ENCODE assay signal across 42 cellular contexts in the genomic region with DNA sequence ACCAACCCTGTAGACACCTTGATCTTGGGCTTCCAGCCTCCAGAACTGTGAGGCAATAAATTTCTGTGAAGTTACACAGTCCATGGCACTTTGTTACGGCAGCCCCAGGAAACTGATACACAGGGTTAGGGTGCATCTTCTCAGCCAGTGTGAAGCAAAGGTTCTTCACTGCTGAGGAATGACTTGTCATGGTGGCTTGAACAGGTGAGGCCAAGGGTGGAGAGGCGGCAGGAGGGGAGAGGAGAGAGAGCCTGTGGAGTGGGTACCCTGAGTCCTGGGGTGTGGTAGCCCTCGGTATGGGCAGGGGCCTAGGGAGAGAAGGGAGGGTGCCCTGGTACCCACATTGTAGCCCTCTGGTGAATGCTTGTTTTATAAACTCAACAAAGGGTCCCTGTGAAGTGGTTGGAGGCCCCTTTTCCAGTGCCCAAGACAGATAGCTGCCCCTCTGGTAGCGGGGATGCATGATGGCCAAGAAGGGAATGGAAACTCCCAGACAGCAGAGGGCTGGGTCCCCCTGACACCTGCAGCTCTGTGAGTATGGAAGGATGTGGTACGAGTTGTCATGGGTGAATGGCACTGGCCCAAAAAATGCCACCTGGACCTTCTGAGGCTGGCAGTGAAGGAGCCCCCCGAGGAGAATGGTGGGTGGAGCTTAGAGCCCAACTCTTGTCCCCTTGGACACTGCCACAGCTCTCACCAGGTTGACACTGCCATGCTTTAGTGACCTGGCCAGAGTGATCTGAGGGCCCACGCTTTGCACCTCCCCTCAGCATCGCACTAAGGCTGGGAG. TPM values are rescaled to one million over a fixed set of nuclear protein-coding genes. Genes with fewer than 3 reads are reported as not detected.
"Had no signal": no experiment of that assay in that cellular context is flagged by ENCODE, and none has a peak within 500 bp of the region (broad histone marks: within the 10 kb centered on the region; RNA-seq: fewer than 3 reads in every experiment).

No MANE protein-coding gene starts in this region.

- H3K9me3 Mint-ChIP-seq: activated CD4-positive, alpha-beta memory T cell treated with anti-CD3 and anti-CD28 coated beads, Interleukin-2, amount 10 ng/mL, durations not matched to agents 7 days and 5 days; activated naive CD4-positive, alpha-beta T cell treated with anti-CD3 and anti-CD28 coated beads, Interleukin-2, amount 50 U/mL, for 24 hours; activated naive CD8-positive, alpha-beta T cell treated with anti-CD3 and anti-CD28 coated beads, Interleukin-2, amount 10 ng/mL, durations not matched to agents 7 days and 5 days; activated T-cell treated with anti-CD3 and anti-CD28 coated beads, Interleukin-2, amount 50 U/mL, for 72 hours; activated T-helper 2 cell treated with anti-CD3 and anti-CD28 coated beads, Interferon-gamma antibody, Interleukin-2, Interleukin-4, amounts not matched to agents 10 μg/mL and 5 μg/mL and 100 μg/mL, durations not matched to agents 14 hours and 24 hours and 36 hours had no signal

- H3K9me3 ChIP-seq: ascending aorta, Peyer's patch, SJCRH30 had no signal

- H3K36me3 ChIP-seq: ascending aorta, Peyer's patch had no signal

- H3K4me1 Mint-ChIP-seq: activated CD4-positive, alpha-beta memory T cell treated with anti-CD3 and anti-CD28 coated beads, Interleukin-2, amount 10 ng/mL, durations not matched to agents 7 days and 5 days; activated naive CD4-positive, alpha-beta T cell treated with anti-CD3 and anti-CD28 coated beads, Interleukin-2, amount 50 U/mL, for 24 hours; activated naive CD8-positive, alpha-beta T cell treated with anti-CD3 and anti-CD28 coated beads, Interleukin-2, amount 10 ng/mL, durations not matched to agents 7 days and 5 days had no signal

- H3K4me3 Mint-ChIP-seq: activated CD4-positive, alpha-beta memory T cell treated with anti-CD3 and anti-CD28 coated beads, Interleukin-2, amount 10 ng/mL, durations not matched to agents 7 days and 5 days; activated CD8-positive, alpha-beta memory T cell treated with anti-CD3 and anti-CD28 coated beads, Interleukin-2, amount 10 ng/mL, durations not matched to agents 7 days and 5 days; activated naive CD4-positive, alpha-beta T cell treated with anti-CD3 and anti-CD28 coated beads, Interleukin-2, amount 50 U/mL, for 24 hours; activated naive CD8-positive, alpha-beta T cell treated with anti-CD3 and anti-CD28 coated beads, Interleukin-2, amount 10 ng/mL, durations not matched to agents 7 days and 5 days; activated T-cell treated with anti-CD3 and anti-CD28 coated beads, Interleukin-2, amount 50 U/mL, for 72 hours had no signal

- H3K27ac Mint-ChIP-seq: activated CD4-positive, alpha-beta memory T cell treated with anti-CD3 and anti-CD28 coated beads, Interleukin-2, amount 10 ng/mL, durations not matched to agents 7 days and 5 days; activated CD8-positive, alpha-beta memory T cell treated with anti-CD3 and anti-CD28 coated beads, Interleukin-2, amount 10 ng/mL, durations not matched to agents 7 days and 5 days; activated naive CD4-positive, alpha-beta T cell treated with anti-CD3 and anti-CD28 coated beads, Interleukin-2, amount 50 U/mL, for 24 hours; activated naive CD8-positive, alpha-beta T cell treated with anti-CD3 and anti-CD28 coated beads, Interleukin-2, amount 10 ng/mL, durations not matched to agents 7 days and 5 days; activated T-cell treated with anti-CD3 and anti-CD28 coated beads, Interleukin-2, amount 50 U/mL, for 72 hours; activated T-helper 2 cell treated with anti-CD3 and anti-CD28 coated beads, Interferon-gamma antibody, Interleukin-2, Interleukin-4, amounts not matched to agents 10 μg/mL and 5 μg/mL and 100 μg/mL, durations not matched to agents 14 hours and 24 hours and 36 hours had no signal

- H3K27me3 Mint-ChIP-seq: activated naive CD4-positive, alpha-beta T cell treated with anti-CD3 and anti-CD28 coated beads, Interleukin-2, amount 50 U/mL, for 24 hours had no signal

- H3K27me3 ChIP-seq: ascending aorta, Peyer's patch, SJCRH30 had no signal

- DNase-seq: activated CD4-positive, alpha-beta memory T cell treated with anti-CD3 and anti-CD28 coated beads, Interleukin-2, amount 10 ng/mL, durations not matched to agents 7 days and 5 days; activated CD4-positive, alpha-beta T cell treated with anti-CD3 and anti-CD28 coated beads for 1 hour; activated CD4-positive, alpha-beta T cell treated with anti-CD3 and anti-CD28 coated beads for 48 hours; activated CD4-positive, CD25-positive, alpha-beta regulatory T cell; activated CD8-positive, alpha-beta memory T cell treated with anti-CD3 and anti-CD28 coated beads for 24 hours; activated CD8-positive, alpha-beta memory T cell treated with anti-CD3 and anti-CD28 coated beads, Interleukin-2, amount 10 ng/mL, durations not matched to agents 7 days and 5 days; activated CD8-positive, alpha-beta memory T cell treated with anti-CD3 and anti-CD28 coated beads, Interleukin-2, amount 50 U/mL, for 48 hours; activated gamma-delta T cell; activated naive CD4-positive, alpha-beta T cell treated with Interleukin-2 at 50 U/mL for 16 hours; activated naive CD8-positive, alpha-beta T cell treated with anti-CD3 and anti-CD28 coated beads, Interleukin-2, amount 10 ng/mL, durations not matched to agents 7 days and 5 days; activated T-cell treated with anti-CD3 and anti-CD28 coated beads, Interleukin-2, amount 50 U/mL, for 1 hour; activated T-cell treated with anti-CD3 and anti-CD28 coated beads, Interleukin-2, amount 50 U/mL, for 72 hours; amygdala; caudate nucleus; Kasumi-1; KG1; MM.1S; MV-4-11; NCI-H1092; NCI-H146; NCI-H187; NCI-H2029 treated with DMSO at 0.1 percent for 48 hours; NCI-H2171 treated with DMSO at 0.1 percent for 48 hours; NCI-H2227 treated with DMSO at 0.1 percent for 48 hours; NCI-H446; NCI-H510A treated with DMSO at 0.1 percent for 48 hours; NCI-H526 treated with DMSO at 0.1 percent for 48 hours; NCI-H82; NK-92 treated with Interleukin-12 subunit alpha and Interleukin-12 subunit beta, amount 100 ng/mL, for 24 hours; PC-3; SHP77; SJCRH30; T1000; WERI-Rb-1 had no signal

- ATAC-seq: activated CD8-positive, alpha-beta memory T cell treated with anti-CD3 and anti-CD28 coated beads, Interleukin-2, amount 10 ng/mL, durations not matched to agents 7 days and 5 days; PC-3 had no signal

- H3K36me3 Mint-ChIP-seq: activated CD8-positive, alpha-beta memory T cell treated with anti-CD3 and anti-CD28 coated beads, Interleukin-2, amount 10 ng/mL, durations not matched to agents 7 days and 5 days; activated naive CD8-positive, alpha-beta T cell treated with anti-CD3 and anti-CD28 coated beads, Interleukin-2, amount 10 ng/mL, durations not matched to agents 7 days and 5 days had no signal

- H3K4me3 ChIP-seq: ascending aorta, Peyer's patch, SJCRH30, SK-N-MC had no signal

- H3K4me1 ChIP-seq: Peyer's patch had no signal

- H3K27ac ChIP-seq: ascending aorta, Peyer's patch, RWPE1, SJCRH30, SK-N-MC, WERI-Rb-1 had no signal

RNA-seq across cellular contexts. Expression of a gene that starts 49.6 kb away (rescaled TPM):
- total RNA-seq: activated CD4-positive, alpha-beta memory T cell treated with anti-CD3 and anti-CD28 coated beads, Interleukin-2, amount 10 ng/mL, durations not matched to agents 7 days and 5 days; activated naive CD8-positive, alpha-beta T cell treated with anti-CD3 and anti-CD28 coated beads, Interleukin-2, amount 10 ng/mL, durations not matched to agents 7 days and 5 days; activated T-cell treated with anti-CD3 and anti-CD28 coated beads, Interleukin-2, amount 50 U/mL, for 72 hours; activated T-helper 2 cell treated with anti-CD3 and anti-CD28 coated beads, Interferon-gamma antibody, Interleukin-2, Interleukin-4, amounts not matched to agents 10 μg/mL and 5 μg/mL and 100 μg/mL, durations not matched to agents 14 hours and 24 hours and 36 hours; ascending aorta; PC-3; T-helper 1 cell treated with Interleukin-12 subunit alpha and Interleukin-12 subunit beta and Interleukin-4 antibody, amounts not matched to agents 30 ng/mL and 1 ng/mL, for 36 hours; T-helper 2 cell treated with Interferon-gamma antibody and Interleukin-4, amounts not matched to agents 100 ng/mL and 5 ng/mL, for 36 hours had no signal
